In genomic region chr20:44702776-44703175, GRCh38 we compare ENCODE assay signal across 10 cellular contexts. TPM values are rescaled to one million over a fixed set of nuclear protein-coding genes. Genes with fewer than 3 reads are reported as not detected.
DNase-seq lines count a peak whose midpoint lies in the region; ATAC-seq, FAIRE-seq and TF ChIP-seq lines count a peak whose summit lies in the region.
"Had no signal": no experiment of that assay in that cellular context is flagged by ENCODE, and none has a peak within 500 bp of the region (broad histone marks: within the 10 kb centered on the region; RNA-seq: fewer than 3 reads in every experiment).

No MANE protein-coding gene starts in this region.

- no peak for TF ChIP-seq POLR2A in NB4 (IDR thresholded peaks at IDR 0.05; ENCODE audit: extremely low read depth, insufficient read length)
- peak; percentile 9 for TF ChIP-seq POLR2A in ovary (IDR thresholded peaks at IDR 0.05)

- no peak for ATAC-seq in HG03457 (IDR thresholded peaks at IDR 0.05; ENCODE audit: unreplicated experiment)

- H3K27me3 ChIP-seq in GM06990 (replicated peaks; ENCODE audit: control insufficient read depth, insufficient read depth, low read length): no peaks in the 10 kb centered on the region
- no peaks in the 10 kb centered on the region for H3K27me3 ChIP-seq in ovary
- no peaks in the 10 kb centered on the region for H3K27me3 ChIP-seq in small intestine (ENCODE audit: control insufficient read depth in 2 of 2, insufficient read depth in 2 of 2, low read length in 2 of 2)

- intact Hi-C loops in ovary (cut with DNase I): no loop called here

- TF ChIP-seq CTCF in GM06990 (IDR thresholded peaks at IDR 0.05; ENCODE audit: insufficient read depth, low read length, poor library complexity, severe bottlenecking) (no peak), NB4 (IDR thresholded peaks at IDR 0.05; ENCODE audit: low read depth, low read length) (no peak), ovary (IDR thresholded peaks at IDR 0.05) (no peak)

- FAIRE-seq in small intestine (lab: Jason Lieb, UNC): no peak
- FAIRE-seq: endometrium had no signal

- WGBS in ovary, 3 donors: 0 to 1% (median 0%) methylated on average over 7 to 9 of the region's 9 CpGs
- 35 to 60% (median 46%) methylated on average over 9 of the region's 9 CpGs for WGBS in small intestine, 3 donors

- peak overlapping the region; percentile 54 to 87 for H3K27ac ChIP-seq in ovary
- H3K27ac ChIP-seq in small intestine (ENCODE audit: low read depth in 1 of 2, low read length in 1 of 2): no peak overlapping the region
- H3K27ac ChIP-seq: HL-60 had no signal

- no peaks in the 10 kb centered on the region for H3K9me3 ChIP-seq in ovary
- no peaks in the 10 kb centered on the region for H3K9me3 ChIP-seq in small intestine (ENCODE audit: control insufficient read depth, low read depth)

- peak; percentile 69 for TF ChIP-seq EP300 in ovary (IDR thresholded peaks at IDR 0.05)

- H3K36me3 ChIP-seq in GM06990 (ENCODE audit: control insufficient read depth, insufficient read depth, low read length): no peaks in the 10 kb centered on the region
- no peaks in the 10 kb centered on the region for H3K36me3 ChIP-seq in ovary
- H3K36me3 ChIP-seq in small intestine (ENCODE audit: control insufficient read depth in 2 of 2, insufficient read depth in 2 of 2, low read length in 2 of 2): no peaks in the 10 kb centered on the region

- H3K4me1 ChIP-seq in ovary (ENCODE audit: insufficient read depth) (peaks cover 47% of the 10 kb centered on the region), small intestine (ENCODE audit: control insufficient read depth in 2 of 2, insufficient read depth in 1 of 2, low read depth in 1 of 2, low read length in 1 of 2) (no peaks in the 10 kb centered on the region)

- DNase-seq in GM06990 (ENCODE audit: extremely low read depth, insufficient read length) (peak; percentile 31), NB4 (ENCODE audit: low read depth) (peak; percentile 93), fibroblast of gingiva (ENCODE audit: low read depth) (peak; percentile 98), ovary (peak; percentile 96 to 98 (median 97)), NCI-H748 treated with DMSO at 0.1 percent for 48 hours (lab: John Stamatoyannopoulos, UW) (no peak), small intestine (no peak), NCI-H2107 (lab: John Stamatoyannopoulos, UW) (no peak)

- H3K4me3 ChIP-seq in GM06990 (replicated peaks; ENCODE audit: low read depth, low read length) (no peak overlapping the region), NB4 (ENCODE audit: low read depth, low read length) (no peak overlapping the region), ovary (no peak overlapping the region), small intestine (ENCODE audit: low read depth in 1 of 2, low read length in 2 of 2) (no peak overlapping the region)

RNA-seq across cellular contexts. Expression of gene CCN5, which starts 12.4 kb away (rescaled TPM):
- 100 to 1,000 TPM in 4 of 7 donors, 10 to 100 TPM in 3; 47.4 to 296 (median 148) TPM for total RNA-seq in ovary
- polyA plus RNA-seq in ovary (100 to 1,000 TPM; 183 to 196 TPM), small intestine (1 to 10 TPM in 2 of 3 donors, not detected in 1; 1.9 to 2.2 TPM)

RNA-seq across cellular contexts. Expression of gene KCNK15, which starts 42.9 kb away (rescaled TPM):
- total RNA-seq in ovary: 10 to 100 TPM in 1 of 7 donors, 1 to 10 TPM in 6; 2.6 to 21.6 (median 5.0) TPM
- polyA plus RNA-seq in ovary (1 to 10 TPM in 1 of 2 donors, under 1 TPM in 1; 0.93 to 1.7 TPM), small intestine (under 1 TPM in 1 of 3 donors, not detected in 2; 0.67 TPM)

RNA-seq across cellular contexts. Expression of gene ADA, which starts 51.3 kb away (rescaled TPM):
- 1 to 10 TPM; 1.1 to 5.7 (median 3.2) TPM for total RNA-seq in ovary
- polyA plus RNA-seq in ovary: 1 to 10 TPM; 2.8 to 7.4 TPM
- polyA plus RNA-seq in small intestine: 100 to 1,000 TPM in 2 of 3 donors, 10 to 100 TPM in 1; 79.6 to 135 (median 123) TPM

Comparison
In these comparisons a context has a peak if more than half of its experiments do, and no peak if none do; other contexts are left out.
1. DNase-seq: peak in GM06990 (single experiment), NB4 (single experiment), fibroblast of gingiva (single experiment) and ovary (5 of 5); none in NCI-H748 treated with DMSO at 0.1 percent for 48 hours (single experiment), small intestine (single experiment) and NCI-H2107 (single experiment).
2. H3K27ac ChIP-seq: peak in ovary (2 of 2); none in small intestine (0 of 2).
3. RNA of gene CCN5, which starts 12.4 kb away (polyA plus RNA-seq): 183 to 196 TPM in ovary; 1.9 to 2.2 TPM in small intestine; every median in the first group is over 10 times any median in the second.
4. RNA of gene ADA, which starts 51.3 kb away (polyA plus RNA-seq): 79.6 to 135 TPM in small intestine; 2.8 to 7.4 TPM in ovary; every median in the first group is over 4 times any median in the second.